In genomic region chr20:62150236-62150575, GRCh38 we compare ENCODE assay signal across 12 cellular contexts.
"Had no signal": no experiment of that assay in that cellular context is flagged by ENCODE, and none has a peak within 500 bp of the region (broad histone marks: within the 10 kb centered on the region; RNA-seq: fewer than 3 reads in every experiment).

No MANE protein-coding gene starts in this region.

- H3K27me3 ChIP-seq: ovary, stomach, thyroid gland had no signal

- H3K9me3 ChIP-seq: lower lobe of right lung, ovary, stomach, thyroid gland had no signal

- H3K4me3 ChIP-seq: lower lobe of right lung, ovary, stomach, thyroid gland had no signal

- H3K9me3 Mint-ChIP-seq: effector memory CD8-positive, alpha-beta T cell had no signal

- H3K27me3 Mint-ChIP-seq: activated CD4-positive, alpha-beta memory T cell treated with anti-CD3 and anti-CD28 coated beads for 36 hours; activated naive CD8-positive, alpha-beta T cell; effector memory CD8-positive, alpha-beta T cell; naive thymus-derived CD8-positive, alpha-beta T cell had no signal

- H3K27ac ChIP-seq: lower lobe of right lung, ovary, stomach, thyroid gland had no signal

- H3K27ac Mint-ChIP-seq: activated CD4-positive, alpha-beta memory T cell treated with anti-CD3 and anti-CD28 coated beads for 36 hours; activated naive CD8-positive, alpha-beta T cell; effector memory CD8-positive, alpha-beta T cell had no signal

- H3K36me3 ChIP-seq: lower lobe of right lung, ovary had no signal

- ATAC-seq: activated T-cell treated with anti-CD3 and anti-CD28 coated beads, Interleukin-2, amount 50 U/mL, for 4 hours; effector memory CD8-positive, alpha-beta T cell; naive thymus-derived CD8-positive, alpha-beta T cell had no signal

- DNase-seq: activated CD4-positive, alpha-beta memory T cell treated with anti-CD3 and anti-CD28 coated beads for 36 hours; activated CD4-positive, CD25-positive, alpha-beta regulatory T cell treated with anti-CD3 and anti-CD28 coated beads, Interleukin-2, amount 50 U/mL, for 72 hours; activated effector memory CD4-positive, alpha-beta T cell treated with anti-CD3 and anti-CD28 coated beads, Interleukin-2, amount 50 U/mL, for 16 hours; activated T-cell treated with anti-CD3 and anti-CD28 coated beads, Interleukin-2, amount 50 U/mL, for 4 hours; effector memory CD8-positive, alpha-beta T cell; hippocampal formation; lower lobe of right lung; naive thymus-derived CD8-positive, alpha-beta T cell; ovary; stomach; thyroid gland had no signal

- H3K4me3 Mint-ChIP-seq: activated CD4-positive, alpha-beta memory T cell treated with anti-CD3 and anti-CD28 coated beads for 36 hours; activated naive CD8-positive, alpha-beta T cell; activated T-cell treated with anti-CD3 and anti-CD28 coated beads, Interleukin-2, amount 50 U/mL, for 4 hours; effector memory CD8-positive, alpha-beta T cell had no signal
